1 cellular context compared by ENCODE assay signal in genomic region chr10:124637091-124637700, GRCh38.
TF ChIP-seq lines count a peak whose summit lies in the region.

No MANE protein-coding gene starts in this region.

TF ChIP-seq in H1, 55 proteins besides CTCF, POLR2A, EP300 and RAD21:
- no peak for TF ChIP-seq BCL11A (IDR thresholded peaks at IDR 0.05; ENCODE audit: low read depth in 2 of 2, low read length in 2 of 2)
- TF ChIP-seq HDAC2 (IDR thresholded peaks at IDR 0.05; ENCODE audit: borderline replicate concordance in 1 of 2, low read depth in 2 of 2, low read length in 2 of 2): no peak
- TF ChIP-seq GABPA (IDR thresholded peaks at IDR 0.05; ENCODE audit: borderline replicate concordance, insufficient read depth, low read length): no peak
- TF ChIP-seq NANOG (IDR thresholded peaks at IDR 0.05; ENCODE audit: insufficient read depth, low read depth, low read length, poor library complexity, severe bottlenecking): no peak
- TF ChIP-seq E2F6 (IDR thresholded peaks at IDR 0.05): no peak
- TF ChIP-seq TBP (IDR thresholded peaks at IDR 0.05; ENCODE audit: low read depth, low read length): no peak
- no peak for TF ChIP-seq MAFK (IDR thresholded peaks at IDR 0.05; ENCODE audit: low read depth, low read length)
TF ChIP-seq in H1: peak in this region for 0.
